1 cellular context compared by ENCODE assay signal in the genomic region with DNA sequence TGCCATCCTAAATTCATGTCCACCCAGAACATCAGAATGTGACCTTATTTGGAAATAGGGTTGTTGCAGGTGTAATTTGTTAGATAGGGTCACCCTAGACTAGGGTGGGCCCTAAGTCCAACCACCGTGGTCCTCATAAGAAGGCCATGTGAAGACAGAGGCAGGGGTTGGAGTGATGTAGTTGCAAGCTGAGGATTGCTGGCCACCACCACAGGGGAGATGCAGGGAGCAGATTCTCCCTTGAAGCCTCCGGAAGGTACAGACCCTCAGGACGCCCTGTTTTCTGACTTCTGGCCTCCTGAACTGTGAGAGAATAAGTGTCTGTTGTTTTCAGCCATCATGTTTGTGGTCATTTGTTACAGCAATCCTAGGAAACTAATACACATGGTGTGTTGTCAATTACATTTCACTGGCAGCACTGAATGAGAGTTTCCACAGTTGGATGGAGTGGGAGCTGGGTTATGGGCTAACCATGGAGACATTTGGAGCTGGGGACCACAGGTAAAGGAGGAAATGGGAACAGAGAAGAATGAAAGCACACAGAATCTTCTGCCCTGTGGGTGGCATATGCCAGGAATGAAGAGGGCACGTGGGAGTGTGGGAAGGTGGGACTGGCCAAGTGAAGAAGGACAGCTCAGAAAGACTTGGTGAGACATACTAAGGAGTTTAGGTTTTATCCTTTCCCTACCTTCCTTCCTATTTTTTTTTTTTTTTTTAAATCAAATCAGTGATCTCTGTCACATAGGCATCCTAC.
TF ChIP-seq lines count a peak whose summit lies in the region.

No MANE protein-coding gene starts in this region.

TF ChIP-seq in WTC11, 78 proteins besides CTCF, POLR2A, EP300 and RAD21 (continued from another document):
- TF ChIP-seq MXD4 (CRISPR knock-in tag; IDR thresholded peaks at IDR 0.05; ENCODE audit: borderline replicate concordance) (no peak), TEAD1 (CRISPR knock-in tag; IDR thresholded peaks at IDR 0.05) (no peak), NR3C1 (CRISPR knock-in tag; conservative IDR thresholded peaks at IDR 0.05; ENCODE audit: low read depth) (no peak), RORB (CRISPR knock-in tag; IDR thresholded peaks at IDR 0.05) (no peak), NFE2L1 (CRISPR knock-in tag; IDR thresholded peaks at IDR 0.05) (no peak), ZNF416 (CRISPR knock-in tag; IDR thresholded peaks at IDR 0.05) (no peak), IRF2 (CRISPR knock-in tag; IDR thresholded peaks at IDR 0.05; ENCODE audit: borderline replicate concordance, low read depth) (no peak), OVOL2 (CRISPR knock-in tag; IDR thresholded peaks at IDR 0.05; ENCODE audit: borderline replicate concordance) (no peak), CREB1 (CRISPR knock-in tag; IDR thresholded peaks at IDR 0.05) (no peak), RELA (CRISPR knock-in tag; IDR thresholded peaks at IDR 0.05; ENCODE audit: borderline replicate concordance) (no peak)
- TF ChIP-seq, protein P1, sequence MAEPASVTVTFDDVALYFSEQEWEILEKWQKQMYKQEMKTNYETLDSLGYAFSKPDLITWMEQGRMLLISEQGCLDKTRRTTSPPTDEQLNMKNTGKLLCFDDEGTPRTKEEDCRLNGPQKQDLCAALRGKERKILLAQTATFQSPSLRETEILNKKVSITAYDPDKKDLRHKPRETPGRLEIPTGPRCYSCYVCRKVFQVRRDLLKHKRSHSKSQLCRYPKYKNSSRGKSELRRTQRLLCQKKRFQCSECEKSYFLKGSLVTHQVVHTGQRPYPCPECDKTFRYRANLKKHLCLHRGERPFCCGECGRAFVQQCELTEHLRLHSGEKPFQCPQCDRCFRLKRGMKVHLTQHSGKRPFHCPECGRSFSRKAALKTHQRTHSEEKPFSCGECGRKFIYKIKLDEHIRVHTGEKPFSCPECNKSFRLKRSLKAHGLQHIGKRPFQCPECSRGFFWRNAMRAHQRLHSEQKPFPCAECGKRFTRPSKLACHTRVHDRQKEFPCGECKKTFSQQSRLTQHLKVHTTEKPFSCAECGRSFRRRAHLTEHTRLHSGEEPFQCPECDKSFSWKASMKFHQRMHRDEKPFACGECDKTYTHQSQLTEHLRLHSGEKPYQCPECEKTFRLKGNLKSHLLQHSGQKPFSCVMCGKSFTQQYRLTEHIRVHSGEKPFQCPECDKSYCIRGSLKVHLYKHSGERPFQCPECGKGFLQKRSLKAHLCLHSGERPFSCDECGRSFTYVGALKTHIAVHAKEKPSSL (CRISPR knock-in tag; conservative IDR thresholded peaks at IDR 0.05), result no peak
- TF ChIP-seq, protein P2, sequence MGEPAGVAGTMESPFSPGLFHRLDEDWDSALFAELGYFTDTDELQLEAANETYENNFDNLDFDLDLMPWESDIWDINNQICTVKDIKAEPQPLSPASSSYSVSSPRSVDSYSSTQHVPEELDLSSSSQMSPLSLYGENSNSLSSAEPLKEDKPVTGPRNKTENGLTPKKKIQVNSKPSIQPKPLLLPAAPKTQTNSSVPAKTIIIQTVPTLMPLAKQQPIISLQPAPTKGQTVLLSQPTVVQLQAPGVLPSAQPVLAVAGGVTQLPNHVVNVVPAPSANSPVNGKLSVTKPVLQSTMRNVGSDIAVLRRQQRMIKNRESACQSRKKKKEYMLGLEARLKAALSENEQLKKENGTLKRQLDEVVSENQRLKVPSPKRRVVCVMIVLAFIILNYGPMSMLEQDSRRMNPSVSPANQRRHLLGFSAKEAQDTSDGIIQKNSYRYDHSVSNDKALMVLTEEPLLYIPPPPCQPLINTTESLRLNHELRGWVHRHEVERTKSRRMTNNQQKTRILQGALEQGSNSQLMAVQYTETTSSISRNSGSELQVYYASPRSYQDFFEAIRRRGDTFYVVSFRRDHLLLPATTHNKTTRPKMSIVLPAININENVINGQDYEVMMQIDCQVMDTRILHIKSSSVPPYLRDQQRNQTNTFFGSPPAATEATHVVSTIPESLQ (CRISPR knock-in tag; IDR thresholded peaks at IDR 0.05), result no peak
- TF ChIP-seq, protein P3, sequence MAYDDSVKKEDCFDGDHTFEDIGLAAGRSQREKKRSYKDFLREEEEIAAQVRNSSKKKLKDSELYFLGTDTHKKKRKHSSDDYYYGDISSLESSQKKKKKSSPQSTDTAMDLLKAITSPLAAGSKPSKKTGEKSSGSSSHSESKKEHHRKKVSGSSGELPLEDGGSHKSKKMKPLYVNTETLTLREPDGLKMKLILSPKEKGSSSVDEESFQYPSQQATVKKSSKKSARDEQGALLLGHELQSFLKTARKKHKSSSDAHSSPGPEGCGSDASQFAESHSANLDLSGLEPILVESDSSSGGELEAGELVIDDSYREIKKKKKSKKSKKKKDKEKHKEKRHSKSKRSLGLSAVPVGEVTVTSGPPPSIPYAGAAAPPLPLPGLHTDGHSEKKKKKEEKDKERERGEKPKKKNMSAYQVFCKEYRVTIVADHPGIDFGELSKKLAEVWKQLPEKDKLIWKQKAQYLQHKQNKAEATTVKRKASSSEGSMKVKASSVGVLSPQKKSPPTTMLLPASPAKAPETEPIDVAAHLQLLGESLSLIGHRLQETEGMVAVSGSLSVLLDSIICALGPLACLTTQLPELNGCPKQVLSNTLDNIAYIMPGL (CRISPR knock-in tag; IDR thresholded peaks at IDR 0.05), result no peak
